17 cellular contexts compared by ENCODE assay signal in the genomic region with DNA sequence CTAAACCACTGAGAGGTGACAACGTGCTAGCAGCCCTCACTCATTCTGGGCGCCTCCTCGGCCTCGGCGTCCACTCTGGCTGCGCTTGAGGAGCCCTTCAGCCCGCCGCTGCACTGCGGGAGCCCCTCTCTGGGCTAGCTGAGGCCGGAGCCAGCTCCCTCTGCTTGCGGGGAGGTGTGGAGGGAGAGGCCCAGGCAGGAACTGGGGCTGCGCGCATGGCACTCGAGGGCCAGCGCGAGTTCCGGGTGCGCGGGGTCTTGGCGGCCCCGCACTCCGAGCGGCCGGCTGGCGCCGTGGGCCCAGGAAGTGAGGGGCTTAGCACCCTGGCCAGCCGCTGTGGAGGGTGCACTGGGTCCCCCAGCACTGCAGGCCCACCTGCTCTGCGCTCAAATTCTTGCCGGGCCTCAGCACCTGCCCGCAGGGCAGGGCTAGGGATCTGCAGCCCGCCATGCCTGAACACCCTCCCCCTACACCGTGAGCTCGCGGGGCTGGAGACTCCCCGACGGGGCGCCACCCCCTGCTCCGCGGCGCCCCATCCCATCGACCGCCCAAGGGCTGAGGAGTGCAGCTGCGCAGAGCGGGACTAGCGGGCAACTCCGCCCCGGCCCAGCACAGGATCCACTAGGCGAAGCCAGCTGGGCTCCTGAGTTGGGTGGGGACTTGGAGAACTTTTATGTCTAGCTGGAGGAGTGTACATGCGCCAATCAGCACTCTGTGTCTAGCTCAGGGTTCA.
"Had no signal": no experiment of that assay in that cellular context is flagged by ENCODE, and none has a peak within 500 bp of the region (broad histone marks: within the 10 kb centered on the region; RNA-seq: fewer than 3 reads in every experiment).

No MANE protein-coding gene starts in this region.

- DNase-seq: foreskin keratinocyte; left colon; left ventricle myocardium superior; mesendoderm; naive B cell; psoas muscle; retina; stimulated activated CD4-positive, alpha-beta T cell treated with anti-CD3 and anti-CD28 coated beads, Interleukin-2, amount 100 ng/mL, for 24 hours; stimulated activated CD4-positive, alpha-beta T cell treated with anti-CD3 and anti-CD28 coated beads, Interleukin-4, amount 100 ng/mL, for 4 hours; stimulated activated naive CD4-positive, alpha-beta T cell treated with Interleukin-2 at 50 U/mL for 16 hours; trophoblast cell had no signal

- H3K79me2 ChIP-seq: hepatocyte had no signal

- H3K27me3 Mint-ChIP-seq: naive B cell had no signal

- H3K27ac ChIP-seq: foreskin keratinocyte, hepatocyte, psoas muscle had no signal

- H3K4me2 ChIP-seq: hepatocyte had no signal

- ATAC-seq: foreskin keratinocyte, left colon, left ventricle myocardium superior, psoas muscle, sciatic nerve had no signal

- H3K4me1 ChIP-seq: foreskin keratinocyte, psoas muscle had no signal

- H3K27me3 ChIP-seq: foreskin keratinocyte, hepatocyte had no signal

- H3K9me3 Mint-ChIP-seq: dendritic cell treated with granulocyte-macrophage colony-stimulating factor and Interleukin-4, amounts not matched to agents 40 ng/mL and 50 ng/mL, for 4 days had no signal

- FAIRE-seq: colon, urothelium cell line had no signal

- H3K9me3 ChIP-seq: psoas muscle had no signal

- H3K4me3 Mint-ChIP-seq: dendritic cell treated with granulocyte-macrophage colony-stimulating factor and Interleukin-4, amounts not matched to agents 40 ng/mL and 50 ng/mL, for 4 days; naive B cell; nephron had no signal

- H3K36me3 Mint-ChIP-seq: naive B cell had no signal

- H3K4me3 ChIP-seq: hepatocyte, psoas muscle had no signal

- H2AFZ ChIP-seq: hepatocyte had no signal

- H3K27ac Mint-ChIP-seq: dendritic cell treated with granulocyte-macrophage colony-stimulating factor and Interleukin-4, amounts not matched to agents 40 ng/mL and 50 ng/mL, for 4 days had no signal
